Comparison of ENCODE assay signal across 12 cellular contexts in the genomic region with DNA sequence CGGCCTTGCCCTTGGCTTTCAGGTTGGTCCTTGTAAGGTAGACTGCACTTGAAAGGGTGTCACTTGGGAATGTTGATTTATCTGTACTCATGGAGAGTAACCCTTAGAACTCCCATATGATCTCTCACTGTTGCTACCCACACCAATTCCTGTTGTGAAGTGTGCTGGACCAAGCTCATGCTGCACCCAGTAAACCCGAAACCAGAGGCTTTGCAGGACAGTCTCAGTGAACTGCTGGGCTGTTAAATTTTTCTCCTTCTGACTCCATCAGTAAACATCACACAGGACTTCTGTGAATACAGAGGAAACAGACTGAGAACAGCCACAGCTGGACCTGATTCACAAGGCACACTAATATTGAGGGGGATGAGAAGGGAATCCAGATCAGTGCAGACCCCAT.
A peak's percentile ranks its signal among the peaks of the same experiment; 100 is the strongest.
DNase-seq lines count a peak whose midpoint lies in the region; ATAC-seq and TF ChIP-seq lines count a peak whose summit lies in the region.
"Had no signal": no experiment of that assay in that cellular context is flagged by ENCODE, and none has a peak within 500 bp of the region (broad histone marks: within the 10 kb centered on the region; RNA-seq: fewer than 3 reads in every experiment).

No MANE protein-coding gene starts in this region.

- no peaks in the 10 kb centered on the region for H4K20me1 ChIP-seq in OCI-LY3 (ENCODE audit: insufficient read depth, low read length)

- intact Hi-C loops in cardiac septum (cut with DNase I) = no loop called here

- H3K27ac ChIP-seq in OCI-LY3 (ENCODE audit: low read length) = no peak overlapping the region
- H3K27ac ChIP-seq: RWPE1, thoracic aorta had no signal

- 0 out of 2 replicates have a peak overlapping the region, but pooled peaks have one; percentile 22 for H3K4me3 ChIP-seq in OCI-LY3 (ENCODE audit: low read length)
- H3K4me3 ChIP-seq: thoracic aorta had no signal

- H3K79me2 ChIP-seq in OCI-LY3 (ENCODE audit: low read length) = no peaks in the 10 kb centered on the region

- H3K4me2 ChIP-seq in OCI-LY3 (ENCODE audit: low read length) = peak overlapping the region; percentile 55

- ATAC-seq in GM18502 (IDR thresholded peaks at IDR 0.05; ENCODE audit: poor library complexity, unreplicated experiment) = peak; percentile 21
- ATAC-seq in GM19324 (IDR thresholded peaks at IDR 0.05; ENCODE audit: low FRiP score, unreplicated experiment) = peak; percentile 12
- ATAC-seq in HG03045 (IDR thresholded peaks at IDR 0.05; ENCODE audit: unreplicated experiment) = peak; percentile 22
- no peak for ATAC-seq in HG02840 (IDR thresholded peaks at IDR 0.05; ENCODE audit: low FRiP score, unreplicated experiment)

- H3K27me3 ChIP-seq in OCI-LY3 (ENCODE audit: low read depth, low read length) = peaks cover 5% of the 10 kb centered on the region

- no peaks in the 10 kb centered on the region for H3K9me3 ChIP-seq in OCI-LY3 (ENCODE audit: insufficient read depth, low read length)
- H3K9me3 ChIP-seq: thoracic aorta had no signal

- no peak overlapping the region for H3K9ac ChIP-seq in OCI-LY3 (ENCODE audit: low read length)

- H2AFZ ChIP-seq in OCI-LY3 (ENCODE audit: low read depth, low read length) = no peak overlapping the region; the same call in 1 of the 2 replicates

- H3K4me1 ChIP-seq in OCI-LY3 (ENCODE audit: low read length) = peaks cover 8% of the 10 kb centered on the region

- no peaks in the 10 kb centered on the region for H3K36me3 ChIP-seq in OCI-LY3 (replicated peaks; ENCODE audit: low read depth, low read length)
- H3K36me3 ChIP-seq: thoracic aorta had no signal

- DNase-seq in cardiac septum (ENCODE audit: low spot score) = no peak
- DNase-seq in UCSD-AML1 (lab: John Stamatoyannopoulos, UW; ENCODE audit: unreplicated experiment) = no peak
- no peak for DNase-seq in iPS-NIHi11 (ENCODE audit: low spot score)
- DNase-seq: mammary epithelial cell, SW 1271 had no signal

- TF ChIP-seq CTCF in OCI-LY3 (IDR thresholded peaks at IDR 0.05; ENCODE audit: low read depth, low read length) = no peak
